16 cellular contexts compared by ENCODE assay signal in genomic region chr13:30841161-30841560, GRCh38.
"Had no signal": no experiment of that assay in that cellular context is flagged by ENCODE, and none has a peak within 500 bp of the region (broad histone marks: within the 10 kb centered on the region; RNA-seq: fewer than 3 reads in every experiment).

No MANE protein-coding gene starts in this region.

- H3K9me3 ChIP-seq: prostate gland, right lobe of liver, transverse colon had no signal

- DNase-seq: activated CD4-positive, alpha-beta memory T cell treated with anti-CD3 and anti-CD28 coated beads for 36 hours; activated CD4-positive, alpha-beta T cell treated with anti-CD3 and anti-CD28 coated beads for 1 hour; activated effector memory CD4-positive, alpha-beta T cell treated with anti-CD3 and anti-CD28 coated beads, Interleukin-2, amount 50 U/mL, for 16 hours; activated T-cell treated with anti-CD3 and anti-CD28 coated beads, Interleukin-2, amount 50 U/mL, for 4 hours; islet precursor cell; nephron progenitor cell; occipital lobe; right lobe of liver; stimulated activated CD4-positive, alpha-beta T cell treated with anti-CD3 and anti-CD28 coated beads, Interleukin-4, amount 100 ng/mL, for 4 hours; stimulated activated CD8-positive, alpha-beta memory T cell treated with anti-CD3 and anti-CD28 coated beads, Interleukin-4, amount 100 ng/mL, for 48 hours; stimulated activated naive CD4-positive, alpha-beta T cell treated with Interleukin-2 at 50 U/mL for 16 hours; substantia nigra; transverse colon had no signal

- H3K4me3 ChIP-seq: prostate gland, right lobe of liver, smooth muscle cell, transverse colon had no signal

- H3K27ac ChIP-seq: prostate gland, right lobe of liver, transverse colon, VCaP had no signal

- H3K27me3 ChIP-seq: right lobe of liver, transverse colon had no signal

- H3K4me1 ChIP-seq: prostate gland, transverse colon had no signal

- H3K36me3 ChIP-seq: prostate gland, right lobe of liver, transverse colon had no signal
